18 cellular contexts compared by ENCODE assay signal in genomic region chr3:126049289-126050049, GRCh38. TPM values are rescaled to one million over a fixed set of nuclear protein-coding genes. Genes with fewer than 3 reads are reported as not detected.
A peak's percentile ranks its signal among the peaks of the same experiment; 100 is the strongest.
DNase-seq lines count a peak whose midpoint lies in the region; ATAC-seq and TF ChIP-seq lines count a peak whose summit lies in the region.
"Had no signal": no experiment of that assay in that cellular context is flagged by ENCODE, and none has a peak within 500 bp of the region (broad histone marks: within the 10 kb centered on the region; RNA-seq: fewer than 3 reads in every experiment).

No MANE protein-coding gene starts in this region.

- no peaks in the 10 kb centered on the region for H3K79me2 ChIP-seq in osteoblast (ENCODE audit: insufficient read depth, low read length)
- no peaks in the 10 kb centered on the region for H3K79me2 ChIP-seq in SK-N-SH (ENCODE audit: insufficient read depth)

- no peak overlapping the region for H3K9ac ChIP-seq in SK-N-SH

- peaks cover 21% of the 10 kb centered on the region for H3K36me3 Mint-ChIP-seq in activated T-cell treated with anti-CD3 and anti-CD28 coated beads, Interleukin-2, amount 50 U/mL, for 24 hours (ENCODE audit: low read depth)
- peaks cover 15% of the 10 kb centered on the region for H3K36me3 Mint-ChIP-seq in activated T-cell treated with anti-CD3 and anti-CD28 coated beads, Interleukin-2, amount 50 U/mL, for 4 hours (ENCODE audit: insufficient read depth)

- no peak overlapping the region for H3K4me2 ChIP-seq in osteoblast (ENCODE audit: insufficient read depth, low read length)
- no peak overlapping the region for H3K4me2 ChIP-seq in SK-N-SH
- H3K4me2 ChIP-seq: GM23338 had no signal

- H3K9me3 Mint-ChIP-seq in activated T-cell treated with anti-CD3 and anti-CD28 coated beads, Interleukin-2, amount 50 U/mL, for 24 hours = no peaks in the 10 kb centered on the region
- no peaks in the 10 kb centered on the region for H3K9me3 Mint-ChIP-seq in activated T-cell treated with anti-CD3 and anti-CD28 coated beads, Interleukin-2, amount 50 U/mL, for 4 hours
- H3K9me3 Mint-ChIP-seq: GM23338 had no signal

- H2AFZ ChIP-seq in osteoblast (ENCODE audit: low read length) = no peak overlapping the region
- no peak overlapping the region for H2AFZ ChIP-seq in SK-N-SH (ENCODE audit: low read depth)
- H2AFZ ChIP-seq: GM23338 had no signal

- H3K4me1 ChIP-seq in osteoblast (ENCODE audit: insufficient read depth, low read length) = no peaks in the 10 kb centered on the region
- no peaks in the 10 kb centered on the region for H3K4me1 ChIP-seq in SK-N-SH (ENCODE audit: control insufficient read depth in 1 of 2, insufficient read depth in 2 of 2, low read depth in 1 of 2, low read length in 1 of 2)
- H3K4me1 ChIP-seq: SJCRH30 had no signal

- peak overlapping the region; percentile 5 for H3K27ac Mint-ChIP-seq in activated T-cell treated with anti-CD3 and anti-CD28 coated beads, Interleukin-2, amount 50 U/mL, for 24 hours
- H3K27ac Mint-ChIP-seq: GM23338 had no signal

- ATAC-seq in activated T-cell treated with anti-CD3 and anti-CD28 coated beads, Interleukin-2, amount 50 U/mL, for 4 hours = no peak
- no peak for ATAC-seq in GM18867 (IDR thresholded peaks at IDR 0.05; ENCODE audit: unreplicated experiment)
- ATAC-seq: GM23338 had no signal

- no peaks in the 10 kb centered on the region for H3K27me3 Mint-ChIP-seq in activated T-cell treated with anti-CD3 and anti-CD28 coated beads, Interleukin-2, amount 50 U/mL, for 24 hours
- no peaks in the 10 kb centered on the region for H3K27me3 Mint-ChIP-seq in activated T-cell treated with anti-CD3 and anti-CD28 coated beads, Interleukin-2, amount 50 U/mL, for 4 hours (ENCODE audit: low read depth)

- H3K4me3 ChIP-seq in osteoblast (ENCODE audit: insufficient read depth, low read length) (no peak overlapping the region), SK-N-SH (ENCODE audit: low read depth in 2 of 2, low read length in 1 of 2) (no peak overlapping the region)
- H3K4me3 ChIP-seq: GM23338, SJCRH30 had no signal

- no peaks in the 10 kb centered on the region for H3K27me3 ChIP-seq in osteoblast (ENCODE audit: insufficient read depth, low read length)
- H3K27me3 ChIP-seq in SK-N-SH (ENCODE audit: insufficient read depth) = no peaks in the 10 kb centered on the region
- H3K27me3 ChIP-seq: SJCRH30 had no signal

- CTCF ChIA-PET in SK-N-SH (lab: Yijun Ruan, JAX) = no interaction called here

- H3K4me3 Mint-ChIP-seq in activated T-cell treated with anti-CD3 and anti-CD28 coated beads, Interleukin-2, amount 50 U/mL, for 24 hours = no peak overlapping the region
- H3K4me3 Mint-ChIP-seq in activated T-cell treated with anti-CD3 and anti-CD28 coated beads, Interleukin-2, amount 50 U/mL, for 4 hours = no peak overlapping the region
- H3K4me3 Mint-ChIP-seq: GM23338 had no signal

- H3K9me3 ChIP-seq in osteoblast (ENCODE audit: low read depth, low read length) (no peaks in the 10 kb centered on the region), SK-N-SH (no peaks in the 10 kb centered on the region)
- H3K9me3 ChIP-seq: SJCRH30 had no signal

- no peaks in the 10 kb centered on the region for H4K20me1 ChIP-seq in osteoblast (ENCODE audit: insufficient read depth, low read length)
- no peaks in the 10 kb centered on the region for H4K20me1 ChIP-seq in SK-N-SH (ENCODE audit: insufficient read depth)

- WGBS in SK-N-SH (ENCODE audit: low lambda C conversion rate) = 73% methylated on average over 5 of the region's 5 CpGs

- H3K36me3 ChIP-seq in osteoblast (ENCODE audit: insufficient read depth, low read length) (no peaks in the 10 kb centered on the region), SK-N-SH (replicated peaks in 1 of 2; ENCODE audit: control insufficient read depth in 1 of 2, insufficient read depth in 2 of 2, low read length in 1 of 2) (peaks cover 0 to 5% of the 10 kb centered on the region in 2 experiments)
- H3K36me3 ChIP-seq: SJCRH30 had no signal

- POLR2A ChIA-PET in SK-N-SH (lab: Yijun Ruan, JAX) = no interaction called here

- TF ChIP-seq CTCF in osteoblast (IDR thresholded peaks at IDR 0.05; ENCODE audit: extremely low read depth, low read depth, low read length) (no peak), SK-N-SH (IDR thresholded peaks at IDR 0.05) (no peak)

- no peaks in the 10 kb centered on the region for H3K9me2 ChIP-seq in SK-N-SH

- TF ChIP-seq EP300 in SK-N-SH (IDR thresholded peaks at IDR 0.05; ENCODE audit: borderline replicate concordance in 1 of 2, low read depth in 1 of 2, low read length in 1 of 2) = no peak

- no peak overlapping the region for H3K27ac ChIP-seq in osteoblast (ENCODE audit: low read depth, low read length)
- H3K27ac ChIP-seq in SK-N-SH (ENCODE audit: low read depth in 2 of 2, low read length in 1 of 2) = no peak overlapping the region
- H3K27ac ChIP-seq: SJCRH30 had no signal

- TF ChIP-seq RAD21 in SK-N-SH (IDR thresholded peaks at IDR 0.05; ENCODE audit: low read length) = no peak

- peaks cover 11% of the 10 kb centered on the region for H3K4me1 Mint-ChIP-seq in activated T-cell treated with anti-CD3 and anti-CD28 coated beads, Interleukin-2, amount 50 U/mL, for 24 hours (ENCODE audit: low read depth)
- peaks cover 17% of the 10 kb centered on the region for H3K4me1 Mint-ChIP-seq in activated T-cell treated with anti-CD3 and anti-CD28 coated beads, Interleukin-2, amount 50 U/mL, for 4 hours (ENCODE audit: low read depth)
- H3K4me1 Mint-ChIP-seq: GM23338 had no signal

- no peak for DNase-seq in activated T-cell treated with anti-CD3 and anti-CD28 coated beads, Interleukin-2, amount 50 U/mL, for 24 hours
- DNase-seq in activated T-cell treated with anti-CD3 and anti-CD28 coated beads, Interleukin-2, amount 50 U/mL, for 4 hours = no peak
- DNase-seq in cerebellar cortex (ENCODE audit: low spot score) (peak; percentile 54), osteoblast (ENCODE audit: insufficient read length, low spot score, missing footprints) (peak; percentile 36), SK-N-SH (no peak), UCSD-AML1 (lab: John Stamatoyannopoulos, UW; ENCODE audit: unreplicated experiment) (no peak), medulla oblongata (ENCODE audit: extremely low spot score) (no peak)
- DNase-seq: AML-193, GDM1, HCEC 1CT, Kasumi-1, NCI-H1694 treated with DMSO at 0.1 percent for 48 hours, NCI-H446, NCI-H526, OCI-M1, SJCRH30 had no signal

- H3F3A ChIP-seq in SK-N-SH (replicated peaks; ENCODE audit: insufficient read depth) = no peaks in the 10 kb centered on the region

TF ChIP-seq in SK-N-SH, 30 proteins besides CTCF, POLR2A, EP300 and RAD21:
- TF ChIP-seq, protein P1, sequence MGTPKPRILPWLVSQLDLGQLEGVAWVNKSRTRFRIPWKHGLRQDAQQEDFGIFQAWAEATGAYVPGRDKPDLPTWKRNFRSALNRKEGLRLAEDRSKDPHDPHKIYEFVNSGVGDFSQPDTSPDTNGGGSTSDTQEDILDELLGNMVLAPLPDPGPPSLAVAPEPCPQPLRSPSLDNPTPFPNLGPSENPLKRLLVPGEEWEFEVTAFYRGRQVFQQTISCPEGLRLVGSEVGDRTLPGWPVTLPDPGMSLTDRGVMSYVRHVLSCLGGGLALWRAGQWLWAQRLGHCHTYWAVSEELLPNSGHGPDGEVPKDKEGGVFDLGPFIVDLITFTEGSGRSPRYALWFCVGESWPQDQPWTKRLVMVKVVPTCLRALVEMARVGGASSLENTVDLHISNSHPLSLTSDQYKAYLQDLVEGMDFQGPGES (IDR thresholded peaks at IDR 0.05; ENCODE audit: low read depth, low read length) = no peak
- no peak for TF ChIP-seq EZH2phosphoT487 (IDR thresholded peaks at IDR 0.05; ENCODE audit: borderline replicate concordance, low read depth)
- TF ChIP-seq JUND (IDR thresholded peaks at IDR 0.05) = no peak
- no peak for TF ChIP-seq CHD2 (IDR thresholded peaks at IDR 0.05; ENCODE audit: low read length, partially characterized antibody)
- no peak for TF ChIP-seq NRF1 (IDR thresholded peaks at IDR 0.05; ENCODE audit: low read depth, low read length)
- TF ChIP-seq NFIC (IDR thresholded peaks at IDR 0.05; ENCODE audit: borderline replicate concordance) = no peak

RNA-seq across cellular contexts. Expression of gene SLC41A3, which starts 34.5 kb away (rescaled TPM):
- total RNA-seq in activated T-cell treated with anti-CD3 and anti-CD28 coated beads, Interleukin-2, amount 50 U/mL, for 4 hours = 10 to 100 TPM; 23.6 to 28.1 (median 25.4) TPM
- total RNA-seq in osteoblast = 41.5 and 59.4 TPM in 2 replicates
- 53.4 and 58.4 TPM in 2 replicates for polyA plus RNA-seq in SK-N-SH (2012; rRNA removed)
- polyA plus RNA-seq in SK-N-SH (2012; cell fraction: cytosol; rRNA removed) = 29.9 and 39.4 TPM in 2 replicates
- 72.6 and 102 TPM in 2 replicates for polyA plus RNA-seq in SK-N-SH (2012; cell fraction: nucleus; rRNA removed)

Comparison
In these comparisons a context has a peak if more than half of its experiments do, and no peak if none do; other contexts are left out.
1. DNase-seq: peak in cerebellar cortex (single experiment) and osteoblast (single experiment); none in activated T-cell treated with anti-CD3 and anti-CD28 coated beads, Interleukin-2, amount 50 U/mL, for 24 hours (single experiment), activated T-cell treated with anti-CD3 and anti-CD28 coated beads, Interleukin-2, amount 50 U/mL, for 4 hours (single experiment), SK-N-SH (single experiment), UCSD-AML1 (single experiment) and medulla oblongata (single experiment).